ENCODE assay signal across 9 cellular contexts in the genomic region with DNA sequence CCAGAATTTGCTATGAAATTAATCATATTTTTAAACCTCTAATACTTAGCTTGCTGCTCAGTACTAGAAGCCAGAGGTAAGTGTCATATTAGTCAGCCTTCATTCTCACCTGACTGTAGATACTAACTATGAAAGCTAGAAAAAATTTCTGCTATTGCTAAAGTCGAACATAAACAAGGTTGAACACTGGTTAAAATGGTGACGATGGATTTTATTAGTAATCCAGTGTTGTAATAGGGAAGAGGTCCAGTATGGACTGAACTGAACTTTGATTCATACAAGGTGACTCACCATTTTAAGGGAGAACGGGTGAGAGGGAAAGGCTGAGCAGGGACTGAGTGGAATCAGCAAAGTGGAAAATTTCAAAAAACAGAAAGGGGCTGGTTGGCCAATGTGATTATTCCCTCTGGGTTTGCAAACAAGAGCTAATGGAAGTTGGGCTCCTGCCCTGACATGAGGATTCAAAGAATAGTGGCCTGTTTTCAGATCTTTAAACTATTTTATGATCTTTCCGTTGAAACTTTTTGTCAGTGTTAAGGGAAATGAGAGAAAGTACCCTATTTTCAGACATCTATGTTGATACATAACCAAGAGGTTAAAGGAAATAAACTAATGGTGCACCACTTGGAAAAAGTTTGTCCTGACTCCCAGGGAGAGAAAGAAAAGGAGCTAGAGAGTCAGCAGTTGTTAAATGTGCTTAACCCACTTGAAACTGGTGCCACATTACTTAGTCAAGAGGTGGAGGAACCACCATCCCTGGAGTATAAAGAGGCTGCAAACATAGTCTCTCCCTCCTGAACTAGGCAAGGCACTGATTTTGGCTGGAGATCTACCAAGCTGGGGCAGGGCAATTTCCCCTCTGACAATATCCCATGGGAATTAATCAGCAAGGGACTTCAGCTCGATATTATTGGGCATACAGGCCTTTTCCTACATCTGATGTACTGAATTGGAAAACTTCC. TPM values are rescaled to one million over a fixed set of nuclear protein-coding genes. Genes with fewer than 3 reads are reported as not detected.
DNase-seq lines count a peak whose midpoint lies in the region; ATAC-seq and TF ChIP-seq lines count a peak whose summit lies in the region.
"Had no signal": no experiment of that assay in that cellular context is flagged by ENCODE, and none has a peak within 500 bp of the region (broad histone marks: within the 10 kb centered on the region; RNA-seq: fewer than 3 reads in every experiment).

No MANE protein-coding gene starts in this region.

- peaks cover 5% of the 10 kb centered on the region for H3K27me3 Mint-ChIP-seq in glutamatergic neuron (ENCODE audit: unreplicated experiment)

- 1 to 3% methylated on average over 5 of the region's 5 CpGs for WGBS in GM23248 (ENCODE audit: low coverage in 1 of 2, low lambda C conversion rate in 2 of 2, missing lambda C conversion rate in 2 of 2), 2 experiments
- 54 to 65% methylated on average over 5 of the region's 5 CpGs for WGBS in heart right ventricle, 2 donors

- H3K4me1 Mint-ChIP-seq in glutamatergic neuron (ENCODE audit: low read depth, unreplicated experiment): no peaks in the 10 kb centered on the region

- H3K4me3 Mint-ChIP-seq in glutamatergic neuron (ENCODE audit: unreplicated experiment): no peak overlapping the region

- ATAC-seq in heart right ventricle: peak; percentile 81 to 92 (median 87)
- ATAC-seq in GM21390 (IDR thresholded peaks at IDR 0.05; ENCODE audit: unreplicated experiment): no peak
- no peak for ATAC-seq in HG03565 (IDR thresholded peaks at IDR 0.05; ENCODE audit: unreplicated experiment)

- no peaks in the 10 kb centered on the region for H3K36me3 Mint-ChIP-seq in glutamatergic neuron (ENCODE audit: unreplicated experiment)

- H3K9me3 Mint-ChIP-seq in glutamatergic neuron (ENCODE audit: unreplicated experiment): peaks cover 1% of the 10 kb centered on the region

- intact Hi-C loops in ascending aorta (cut with DNase I): loop anchor here (5.0 kb wide), 3 partner anchors 124 to 1776 kb away; a partner anchor contains a TSS
- intact Hi-C loops in heart right ventricle (cut with DNase I): no loop called here

- peak overlapping the region; percentile 62 for H3K4me2 ChIP-seq in GM23248 (ENCODE audit: unreplicated experiment)

- H3K4me3 ChIP-seq in GM23248 (peak overlapping the region; percentile 17; the same call in 1 of the 2 replicates), ascending aorta (no peak overlapping the region), heart right ventricle (no peak overlapping the region), skeletal muscle tissue (ENCODE audit: low read length in 3 of 3) (no peak overlapping the region)

- DNase-seq in GM23248 (peak; percentile 96), ascending aorta (ENCODE audit: low spot score in 2 of 2) (peak in 1 of 2 donors; percentile 87), heart right ventricle (peak in 1 of 2 donors; percentile 54), glutamatergic neuron (no peak), NCI-H1436 treated with DMSO at 0.1 percent for 48 hours (lab: John Stamatoyannopoulos, UW) (no peak)
- DNase-seq: NCI-H526 treated with DMSO at 0.1 percent for 48 hours had no signal

- peak overlapping the region; percentile 66 for H3K9ac ChIP-seq in GM23248
- no peak overlapping the region for H3K9ac ChIP-seq in skeletal muscle tissue (ENCODE audit: low read depth in 1 of 3, low read length in 3 of 3)

- H3K27me3 ChIP-seq in GM23248 (replicated peaks; ENCODE audit: insufficient read depth) (no peaks in the 10 kb centered on the region), ascending aorta (no peaks in the 10 kb centered on the region), heart right ventricle (no peaks in the 10 kb centered on the region), skeletal muscle tissue (ENCODE audit: control insufficient read depth in 3 of 3, insufficient read depth in 3 of 3, low read length in 3 of 3) (no peaks in the 10 kb centered on the region)

- in situ Hi-C loops in GM23248 (cut with MboI): no loop called here

- H3K27ac Mint-ChIP-seq in glutamatergic neuron (ENCODE audit: unreplicated experiment): no peak overlapping the region

- H4K20me1 ChIP-seq in GM23248 (ENCODE audit: insufficient read depth): no peaks in the 10 kb centered on the region

- TF ChIP-seq CTCF in ascending aorta (IDR thresholded peaks at IDR 0.05) (no peak), heart right ventricle (IDR thresholded peaks at IDR 0.05) (no peak), glutamatergic neuron (IDR thresholded peaks at IDR 0.05; ENCODE audit: partially characterized antibody, unreplicated experiment) (no peak)

- H3K9me2 ChIP-seq in GM23248 (ENCODE audit: insufficient read depth): no peaks in the 10 kb centered on the region

- peaks cover 44% of the 10 kb centered on the region for H3K4me1 ChIP-seq in GM23248 (ENCODE audit: insufficient read depth)
- H3K4me1 ChIP-seq in ascending aorta: peaks cover 15 to 41% of the 10 kb centered on the region in 2 donors
- peaks cover 0 to 38% (median 11%) of the 10 kb centered on the region in 9 donors for H3K4me1 ChIP-seq in heart right ventricle
- peaks cover 5 to 12% (median 9%) of the 10 kb centered on the region in 3 donors for H3K4me1 ChIP-seq in skeletal muscle tissue (ENCODE audit: control insufficient read depth in 3 of 3, insufficient read depth in 3 of 3, low read length in 3 of 3)

- H3K36me3 ChIP-seq in GM23248 (ENCODE audit: low read depth): no peaks in the 10 kb centered on the region
- H3K36me3 ChIP-seq in ascending aorta: no peaks in the 10 kb centered on the region
- H3K36me3 ChIP-seq in heart right ventricle: no peaks in the 10 kb centered on the region
- no peaks in the 10 kb centered on the region for H3K36me3 ChIP-seq in skeletal muscle tissue (ENCODE audit: control insufficient read depth in 3 of 3, insufficient read depth in 3 of 3, low read length in 3 of 3)

- H3K9me3 ChIP-seq in GM23248 (ENCODE audit: low read depth) (no peaks in the 10 kb centered on the region), ascending aorta (no peaks in the 10 kb centered on the region), heart right ventricle (no peaks in the 10 kb centered on the region), skeletal muscle tissue (ENCODE audit: control insufficient read depth in 3 of 3, low read length in 3 of 3) (no peaks in the 10 kb centered on the region)

- peak overlapping the region; percentile 62 for H2AFZ ChIP-seq in GM23248

- peak overlapping the region; percentile 92 for H3K27ac ChIP-seq in GM23248
- H3K27ac ChIP-seq in ascending aorta: peak overlapping the region; percentile 80 to 94
- H3K27ac ChIP-seq in heart right ventricle: peak overlapping the region; percentile 26 to 82 (median 64)
- H3K27ac ChIP-seq in skeletal muscle tissue (ENCODE audit: low read depth, low read length): peak overlapping the region; percentile 59

- no peaks in the 10 kb centered on the region for H3K79me2 ChIP-seq in GM23248 (ENCODE audit: insufficient read depth)

- H3F3A ChIP-seq in GM23248 (ENCODE audit: insufficient read depth): peaks cover 28% of the 10 kb centered on the region

RNA-seq across cellular contexts. Expression of a gene that starts 15.3 kb away (rescaled TPM):
- 23.8 and 39.4 TPM in 2 replicates for total RNA-seq in GM23248 (2014; rRNA removed; shearing (Covaris generic))
- 43.9 and 44.5 TPM in 2 replicates for polyA plus RNA-seq in GM23248 (2016; fragmentation: Nextera tagmentation; extraction: Ambion mirVana)
- total RNA-seq in ascending aorta: 18.4 TPM
- 10 to 100 TPM in 8 of 10 donors, 1 to 10 TPM in 2; 6.6 to 35.2 (median 13.4) TPM for total RNA-seq in heart right ventricle
- 100 to 1,000 TPM in 1 of 2 donors, 10 to 100 TPM in 1; 23.7 to 131 TPM for polyA plus RNA-seq in heart right ventricle
- total RNA-seq in skeletal muscle tissue: 9.9 TPM
- total RNA-seq in glutamatergic neuron (ENCODE audit: unreplicated experiment): 24.7 TPM

RNA-seq across cellular contexts. Expression of a gene that starts 55.7 kb away (rescaled TPM):
- total RNA-seq in GM23248 (2014; rRNA removed; shearing (Covaris generic)): 9.6 and 13.7 TPM in 2 replicates
- polyA plus RNA-seq in GM23248 (2016; fragmentation: Nextera tagmentation; extraction: Ambion mirVana) (19.8 and 20.9 TPM in 2 replicates), heart right ventricle (10 to 100 TPM; 13.4 to 25.8 TPM)
- total RNA-seq in ascending aorta (16.6 TPM), heart right ventricle (10 to 100 TPM in 8 of 10 donors, 1 to 10 TPM in 2; 4.5 to 44.4 (median 20.5) TPM), skeletal muscle tissue (4.2 TPM), glutamatergic neuron (ENCODE audit: unreplicated experiment) (3.8 TPM)

Comparison
In these comparisons a context has a peak if more than half of its experiments do, and no peak if none do; other contexts are left out.
1. ATAC-seq: peak in heart right ventricle (8 of 8); none in GM21390 (single experiment) and HG03565 (single experiment).
2. Peak in every context shown above with its lines, with median percentiles within 50 percentile points of each other: H3K27ac ChIP-seq.